ENCODE assay signal across 25 cellular contexts in the genomic region with DNA sequence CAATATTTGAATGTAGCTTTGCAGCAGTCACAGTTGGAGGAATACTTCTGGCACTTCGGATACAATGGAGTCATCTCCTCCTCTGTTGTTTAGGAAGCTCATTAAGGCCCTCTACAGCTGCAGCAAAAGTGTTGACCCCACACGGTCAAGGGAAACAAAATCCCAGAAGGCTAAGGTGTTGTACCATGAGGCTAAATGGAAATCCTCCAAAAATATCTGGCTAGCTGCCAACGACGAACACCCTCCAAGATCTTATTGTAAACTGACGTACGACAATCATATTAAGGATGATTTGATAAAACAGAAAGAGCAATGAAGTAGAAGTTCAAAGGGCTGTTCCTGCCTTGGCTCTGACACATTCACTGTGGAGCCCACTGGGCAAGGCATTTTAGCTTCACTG. TPM values are rescaled to one million over a fixed set of nuclear protein-coding genes. Genes with fewer than 3 reads are reported as not detected.
DNase-seq lines count a peak whose midpoint lies in the region; ATAC-seq and TF ChIP-seq lines count a peak whose summit lies in the region.
"Had no signal": no experiment of that assay in that cellular context is flagged by ENCODE, and none has a peak within 500 bp of the region (broad histone marks: within the 10 kb centered on the region; RNA-seq: fewer than 3 reads in every experiment).

No MANE protein-coding gene starts in this region.

- DNase-seq in DMS79 treated with DMSO at 0.1 percent for 48 hours (lab: John Stamatoyannopoulos, UW) (peak; percentile 44), DMS79 (lab: John Stamatoyannopoulos, UW) (no peak), NCI-H446 (lab: John Stamatoyannopoulos, UW) (peak; percentile 25 to 55), memory B cell (ENCODE audit: low spot score in 2 of 2) (no peak), tibial nerve (ENCODE audit: low spot score in 2 of 2) (no peak), mesothelial cell of epicardium (ENCODE audit: low spot score in 2 of 2, unreplicated experiment in 2 of 2) (no peak)
- DNase-seq: 8988T; activated CD4-positive, alpha-beta T cell treated with anti-CD3 and anti-CD28 coated beads for 36 hours; colonic mucosa; endodermal cell; NCI-H1048; Peyer's patch; SJCRH30; stimulated activated CD4-positive, alpha-beta T cell treated with anti-CD3 and anti-CD28 coated beads, Interleukin-12 subunit alpha, Interleukin-12 subunit beta, amount 100 ng/mL, for 4 hours; stimulated activated CD4-positive, alpha-beta T cell treated with anti-CD3 and anti-CD28 coated beads, Interleukin-4, amount 100 ng/mL, for 4 hours; T-cell; thyroid gland had no signal

- ATAC-seq in memory B cell (ENCODE audit: low read depth) = no peak
- no peak for ATAC-seq in gastroesophageal sphincter
- ATAC-seq: activated CD4-positive, alpha-beta T cell treated with anti-CD3 and anti-CD28 coated beads for 36 hours; T-cell had no signal

- no peak overlapping the region for H3K27ac ChIP-seq in gastroesophageal sphincter
- H3K27ac ChIP-seq in tibial nerve = no peak overlapping the region
- H3K27ac ChIP-seq: breast epithelium, colonic mucosa, Peyer's patch, right atrium auricular region, SJCRH30 had no signal

- H3K4me1 ChIP-seq in Loucy (ENCODE audit: insufficient read depth, low read length, poor library complexity, severe bottlenecking) = peaks cover 16% of the 10 kb centered on the region
- H3K4me1 ChIP-seq in gastroesophageal sphincter = peaks cover 0 to 18% (median 0%) of the 10 kb centered on the region in 3 donors
- H3K4me1 ChIP-seq in tibial nerve = peaks cover 0 to 18% (median 4%) of the 10 kb centered on the region in 4 donors
- H3K4me1 ChIP-seq: breast epithelium, colonic mucosa, SJCRH30 had no signal

- H3K27ac Mint-ChIP-seq in memory B cell (peak overlapping the region; percentile 31), mesothelial cell of epicardium (no peak overlapping the region)
- H3K27ac Mint-ChIP-seq: activated CD4-positive, alpha-beta T cell treated with anti-CD3 and anti-CD28 coated beads for 36 hours; activated T-helper 2 cell treated with anti-CD3 and anti-CD28 coated beads, Interferon-gamma antibody, Interleukin-2, Interleukin-4, amounts not matched to agents 10 μg/mL and 5 μg/mL and 100 μg/mL, durations not matched to agents 14 hours and 24 hours and 36 hours; endodermal cell; stimulated activated naive CD8-positive, alpha-beta T cell treated with anti-CD3 and anti-CD28 coated beads, Interleukin-15, Interleukin-2, amounts not matched to agents 100 ng/mL and 50 ng/mL, for 24 hours had no signal

- WGBS in gastroesophageal sphincter (ENCODE audit: low coverage in 1 of 2), 2 donors = 37 to 45% methylated on average over 6 of the region's 6 CpGs
- 44 to 58% methylated on average over 6 of the region's 6 CpGs for WGBS in tibial nerve, 2 donors

- no peaks in the 10 kb centered on the region for H3K9me2 ChIP-seq in Loucy (replicated peaks; ENCODE audit: low read depth, low read length)

- H4K20me1 ChIP-seq in Loucy (ENCODE audit: insufficient read depth, low read length, poor library complexity, severe bottlenecking) = peaks cover 3% of the 10 kb centered on the region

- H3K9me3 ChIP-seq in Loucy (ENCODE audit: insufficient read depth, low read depth, low read length) (no peaks in the 10 kb centered on the region), gastroesophageal sphincter (no peaks in the 10 kb centered on the region), tibial nerve (no peaks in the 10 kb centered on the region)
- H3K9me3 ChIP-seq: breast epithelium, colonic mucosa, Peyer's patch, right atrium auricular region, SJCRH30, thyroid gland had no signal

- TF ChIP-seq CTCF in Loucy (conservative IDR thresholded peaks at IDR 0.05; ENCODE audit: low read length) (no peak), gastroesophageal sphincter (IDR thresholded peaks at IDR 0.05) (no peak), tibial nerve (IDR thresholded peaks at IDR 0.05) (no peak), mesothelial cell of epicardium (IDR thresholded peaks at IDR 0.05; ENCODE audit: unreplicated experiment) (no peak)

- no peak overlapping the region for H3K9ac ChIP-seq in Loucy (ENCODE audit: low read depth, low read length, poor library complexity, severe bottlenecking)

- no peak for TF ChIP-seq POLR2A in gastroesophageal sphincter (IDR thresholded peaks at IDR 0.05)
- no peak for TF ChIP-seq POLR2A in tibial nerve (IDR thresholded peaks at IDR 0.05)

- H3K27me3 ChIP-seq in Loucy (ENCODE audit: insufficient read depth, low read length, poor library complexity, severe bottlenecking) (no peaks in the 10 kb centered on the region), gastroesophageal sphincter (no peaks in the 10 kb centered on the region), tibial nerve (no peaks in the 10 kb centered on the region)
- H3K27me3 ChIP-seq: breast epithelium, colonic mucosa, Peyer's patch, right atrium auricular region, SJCRH30, thyroid gland had no signal

- H3K79me2 ChIP-seq in Loucy (ENCODE audit: insufficient read depth, low read length) = peaks cover 9% of the 10 kb centered on the region; the same call in 1 of the 2 replicates

- H3K4me2 ChIP-seq in Loucy (ENCODE audit: low read depth, low read length, poor library complexity, severe bottlenecking) = peak overlapping the region; percentile 43

- H3K27me3 Mint-ChIP-seq in memory B cell (no peaks in the 10 kb centered on the region), mesothelial cell of epicardium (ENCODE audit: low read depth) (no peaks in the 10 kb centered on the region)
- H3K27me3 Mint-ChIP-seq: activated CD4-positive, alpha-beta T cell treated with anti-CD3 and anti-CD28 coated beads for 36 hours; stimulated activated naive CD8-positive, alpha-beta T cell treated with anti-CD3 and anti-CD28 coated beads, Interleukin-15, Interleukin-2, amounts not matched to agents 100 ng/mL and 50 ng/mL, for 24 hours; T-cell had no signal

- H3K4me3 Mint-ChIP-seq in memory B cell (no peak overlapping the region), mesothelial cell of epicardium (no peak overlapping the region)
- H3K4me3 Mint-ChIP-seq: activated CD4-positive, alpha-beta T cell treated with anti-CD3 and anti-CD28 coated beads for 36 hours; endodermal cell; stimulated activated naive CD8-positive, alpha-beta T cell treated with anti-CD3 and anti-CD28 coated beads, Interleukin-15, Interleukin-2, amounts not matched to agents 100 ng/mL and 50 ng/mL, for 24 hours; T-cell had no signal

- H3K4me3 ChIP-seq in Loucy (ENCODE audit: low read length, poor library complexity, severe bottlenecking) = no peak overlapping the region
- no peak overlapping the region for H3K4me3 ChIP-seq in gastroesophageal sphincter
- H3K4me3 ChIP-seq in tibial nerve = no peak overlapping the region
- H3K4me3 ChIP-seq: breast epithelium, colonic mucosa, Peyer's patch, right atrium auricular region, SJCRH30, thyroid gland had no signal

- no peak overlapping the region for H2AFZ ChIP-seq in Loucy (ENCODE audit: low read length)

- H3K36me3 ChIP-seq in Loucy (ENCODE audit: insufficient read depth, low read length) (no peaks in the 10 kb centered on the region), gastroesophageal sphincter (peaks cover 0 to 25% of the 10 kb centered on the region in 2 donors), tibial nerve (peaks cover 0 to 18% (median 0%) of the 10 kb centered on the region in 3 donors)
- H3K36me3 ChIP-seq: breast epithelium, SJCRH30 had no signal

- TF ChIP-seq EP300 in gastroesophageal sphincter (IDR thresholded peaks at IDR 0.05) (no peak), tibial nerve (IDR thresholded peaks at IDR 0.05) (no peak)

- H3K4me1 Mint-ChIP-seq in memory B cell = peaks cover 12% of the 10 kb centered on the region
- H3K4me1 Mint-ChIP-seq in mesothelial cell of epicardium = peaks cover 31% of the 10 kb centered on the region

- peaks cover 8% of the 10 kb centered on the region; the same call in 1 of the 2 replicates for H3F3A ChIP-seq in Loucy (ENCODE audit: low read depth)

- H3K36me3 Mint-ChIP-seq in memory B cell (peaks cover 1% of the 10 kb centered on the region), mesothelial cell of epicardium (peaks cover 10% of the 10 kb centered on the region)

- no peaks in the 10 kb centered on the region for H3K9me3 Mint-ChIP-seq in memory B cell
- no peaks in the 10 kb centered on the region for H3K9me3 Mint-ChIP-seq in mesothelial cell of epicardium
- H3K9me3 Mint-ChIP-seq: activated T-helper 2 cell treated with anti-CD3 and anti-CD28 coated beads, Interferon-gamma antibody, Interleukin-2, Interleukin-4, amounts not matched to agents 10 μg/mL and 5 μg/mL and 100 μg/mL, durations not matched to agents 14 hours and 24 hours and 36 hours; endodermal cell; stimulated activated naive CD8-positive, alpha-beta T cell treated with anti-CD3 and anti-CD28 coated beads, Interleukin-15, Interleukin-2, amounts not matched to agents 100 ng/mL and 50 ng/mL, for 24 hours; T-cell had no signal

RNA-seq across cellular contexts. Expression of gene POGLUT3, which starts 4.0 kb away (rescaled TPM):
- total RNA-seq in gastroesophageal sphincter = 10 to 100 TPM; 21.7 to 33.5 (median 29.2) TPM
- 10 to 100 TPM; 19.8 to 47.1 (median 36.8) TPM for total RNA-seq in tibial nerve
- 39.6 to 41.5 TPM (median 40.1 TPM) in 3 replicates for total RNA-seq in mesothelial cell of epicardium

RNA-seq across cellular contexts. Expression of gene C11orf65, which starts 26.9 kb away (rescaled TPM):
- total RNA-seq in gastroesophageal sphincter (under 1 TPM in 1 of 4 donors, not detected in 3; 0.67 TPM), tibial nerve (1 to 10 TPM in 1 of 4 donors, under 1 TPM in 2, not detected in 1; 0.59 to 3.7 (median 0.84) TPM), mesothelial cell of epicardium (1.00 to 1.6 TPM (median 1.1 TPM) in 3 replicates)
- total RNA-seq: glomerular endothelial cell, HT1080, Peyer's patch had no signal

Comparison
In these comparisons a context has a peak if more than half of its experiments do, and no peak if none do; other contexts are left out.
1. DNase-seq: peak in DMS79 treated with DMSO at 0.1 percent for 48 hours (single experiment) and NCI-H446 (2 of 2); none in DMS79 (single experiment), memory B cell (0 of 2), tibial nerve (0 of 2) and mesothelial cell of epicardium (0 of 2).